In genomic region chr10:22246680-22247391, GRCh38 we compare ENCODE assay signal across 8 cellular contexts.
DNase-seq lines count a peak whose midpoint lies in the region; ATAC-seq and TF ChIP-seq lines count a peak whose summit lies in the region.

No MANE protein-coding gene starts in this region.

- POLR2A ChIA-PET in RWPE1 (lab: Yijun Ruan, JAX; ENCODE audit: low non-redundant PET), result no interaction called here

- H3K36me3 ChIP-seq in brain microvascular endothelial cell (replicated peaks), result no peaks in the 10 kb centered on the region

- no peak for ATAC-seq in HG03469 (IDR thresholded peaks at IDR 0.05; ENCODE audit: unreplicated experiment)

- H3K27me3 ChIP-seq in brain microvascular endothelial cell (replicated peaks), result no peaks in the 10 kb centered on the region

- peak overlapping the region; percentile 77 for H3K27ac ChIP-seq in RWPE1
- peak overlapping the region; percentile 56 for H3K27ac ChIP-seq in brain microvascular endothelial cell

- in situ Hi-C loops in brain microvascular endothelial cell (cut with HindIII; ENCODE audit: low pct_ligation_motif_present, low sequenced_read_pairs), result no loop called here

- CTCF ChIA-PET in RWPE1 (lab: Yijun Ruan, JAX), result no interaction called here

- DNase-seq in ELR (ENCODE audit: low read depth) (peak; percentile 93), RWPE1 (ENCODE audit: low spot score) (peak; percentile 93), brain microvascular endothelial cell (peak; percentile 58), non-pigmented ciliary epithelial cell (ENCODE audit: low read depth) (peak; percentile 56), DMS79 treated with DMSO at 0.1 percent for 48 hours (lab: John Stamatoyannopoulos, UW) (no peak), NCI-H526 treated with DMSO at 0.1 percent for 48 hours (lab: John Stamatoyannopoulos, UW) (no peak), RPMI8226 (no peak)

- no peak overlapping the region for H3K4me3 ChIP-seq in brain microvascular endothelial cell (ENCODE audit: low read depth, low read length)

- TF ChIP-seq CTCF in RWPE1 (conservative IDR thresholded peaks at IDR 0.05; ENCODE audit: low read depth), result no peak
- no peak for TF ChIP-seq CTCF in brain microvascular endothelial cell (IDR thresholded peaks at IDR 0.05; ENCODE audit: low read depth, low read length, missing control alignments)

Comparison
In these comparisons a context has a peak if more than half of its experiments do, and no peak if none do; other contexts are left out.
1. DNase-seq: peak in ELR (single experiment), RWPE1 (single experiment), brain microvascular endothelial cell (single experiment) and non-pigmented ciliary epithelial cell (single experiment); none in DMS79 treated with DMSO at 0.1 percent for 48 hours (single experiment), NCI-H526 treated with DMSO at 0.1 percent for 48 hours (single experiment) and RPMI8226 (single experiment).